Comparison of ENCODE assay signal across 19 cellular contexts in genomic region chr12:124318336-124319020, GRCh38. TPM values are rescaled to one million over a fixed set of nuclear protein-coding genes. Genes with fewer than 3 reads are reported as not detected.
A peak's percentile ranks its signal among the peaks of the same experiment; 100 is the strongest.
DNase-seq lines count a peak whose midpoint lies in the region; ATAC-seq and TF ChIP-seq lines count a peak whose summit lies in the region.
"Had no signal": no experiment of that assay in that cellular context is flagged by ENCODE, and none has a peak within 500 bp of the region (broad histone marks: within the 10 kb centered on the region; RNA-seq: fewer than 3 reads in every experiment).

No MANE protein-coding gene starts in this region.

- peak overlapping the region; percentile 63 for H3K27ac Mint-ChIP-seq in central memory CD8-positive, alpha-beta T cell (ENCODE audit: low read depth)
- no peak overlapping the region for H3K27ac Mint-ChIP-seq in CD14-positive monocyte
- H3K27ac Mint-ChIP-seq in activated CD4-positive, alpha-beta memory T cell treated with anti-CD3 and anti-CD28 coated beads for 36 hours, result no peak overlapping the region

- no peaks in the 10 kb centered on the region for H3K79me1 ChIP-seq in neuronal stem cell (ENCODE audit: low read depth, low read length)

- no peak for TF ChIP-seq CTCF in CD14-positive monocyte (IDR thresholded peaks at IDR 0.05)

- DNase-seq in NCI-H1417 (lab: John Stamatoyannopoulos, UW), result peak in 2 of 3 experiments; percentile 38 to 73
- DNase-seq in NCI-H1417 treated with DMSO at 0.1 percent for 48 hours (lab: John Stamatoyannopoulos, UW), result no peak
- DNase-seq in central memory CD8-positive, alpha-beta T cell (ENCODE audit: low spot score in 2 of 2), result no peak
- no peak for DNase-seq in neuronal stem cell (ENCODE audit: low spot score)
- no peak for DNase-seq in CD14-positive monocyte (ENCODE audit: low spot score)
- no peak for DNase-seq in activated CD4-positive, alpha-beta memory T cell treated with anti-CD3 and anti-CD28 coated beads for 36 hours
- DNase-seq: COR-L47; HCEC 1CT; NCI-H187; NCI-H2171 treated with DMSO at 0.1 percent for 48 hours; NCI-H510A; NK-92 treated with Interleukin-12 subunit alpha and Interleukin-12 subunit beta, amount 100 ng/mL, for 24 hours; PC-3 had no signal

- intact Hi-C loops in CD14-positive monocyte (cut with micrococcal nuclease), result no loop called here
- intact Hi-C loops in activated CD4-positive, alpha-beta memory T cell treated with anti-CD3 and anti-CD28 coated beads for 36 hours (cut with micrococcal nuclease), result no loop called here

- no peak overlapping the region for H3K4me3 Mint-ChIP-seq in central memory CD8-positive, alpha-beta T cell
- no peak overlapping the region for H3K4me3 Mint-ChIP-seq in CD14-positive monocyte
- H3K4me3 Mint-ChIP-seq in activated CD4-positive, alpha-beta memory T cell treated with anti-CD3 and anti-CD28 coated beads for 36 hours, result no peak overlapping the region

- no peak overlapping the region for H2BK15ac ChIP-seq in neuronal stem cell (ENCODE audit: low read length)

- peak overlapping the region; percentile 34 for H3K18ac ChIP-seq in neuronal stem cell (ENCODE audit: low read length)

- H3K9me3 ChIP-seq in HUES6 (ENCODE audit: control insufficient read depth, insufficient read depth, low read depth, low read length), result peaks cover 6% of the 10 kb centered on the region
- H3K9me3 ChIP-seq in neuronal stem cell (replicated peaks in 1 of 2; ENCODE audit: control insufficient read depth in 2 of 2, insufficient read depth in 1 of 2, low read depth in 1 of 2, low read length in 2 of 2), result peaks cover 4 to 13% of the 10 kb centered on the region in 2 donors

- H2BK5ac ChIP-seq in neuronal stem cell (ENCODE audit: low read length), result no peak overlapping the region

- peak overlapping the region; percentile 29 for H3K23ac ChIP-seq in neuronal stem cell (ENCODE audit: low read depth, low read length, poor library complexity)

- H3K4me2 ChIP-seq in neuronal stem cell (ENCODE audit: insufficient read depth, low read length, poor library complexity, severe bottlenecking), result no peak overlapping the region
- H3K4me2 ChIP-seq: BLaER1 treated with 17β-estradiol and CSF1 and Interleukin-3, amounts not matched to agents 10 nM and 100 nM had no signal

- no peak overlapping the region for H4K91ac ChIP-seq in neuronal stem cell (ENCODE audit: low read depth, low read length, poor library complexity)

- no peak overlapping the region for H3K14ac ChIP-seq in neuronal stem cell (ENCODE audit: low read length)

- CTCF ChIA-PET in activated CD4-positive, alpha-beta memory T cell treated with anti-CD3 and anti-CD28 coated beads for 36 hours (lab: Charles Lee), result interaction anchor here (2.2 kb wide), 1 partner anchor 282 kb away, joined by 8 read pairs; no protein-coding TSS in a partner anchor

- H3K4ac ChIP-seq in neuronal stem cell (ENCODE audit: low read length), result no peak overlapping the region

- H3K27me3 ChIP-seq in HUES6 (ENCODE audit: control insufficient read depth, insufficient read depth, low read length) (no peaks in the 10 kb centered on the region), neuronal stem cell (ENCODE audit: control insufficient read depth in 3 of 3, insufficient read depth in 3 of 3, low read depth in 1 of 3, low read length in 3 of 3) (no peaks in the 10 kb centered on the region)
- H3K27me3 ChIP-seq: BLaER1 treated with 17β-estradiol and CSF1 and Interleukin-3, amounts not matched to agents 10 nM and 100 nM had no signal

- no peak overlapping the region for H2BK120ac ChIP-seq in neuronal stem cell (ENCODE audit: low read depth, low read length)

- no peak overlapping the region for H3K27ac ChIP-seq in HUES6 (ENCODE audit: low read depth, low read length)
- H3K27ac ChIP-seq in neuronal stem cell (replicated peaks; ENCODE audit: low read length), result no peak overlapping the region
- H3K27ac ChIP-seq: BLaER1 treated with 17β-estradiol and CSF1 and Interleukin-3, amounts not matched to agents 10 nM and 100 nM had no signal

- no CpG with 5 or more reads among the region's 22 CpGs for WGBS in neuronal stem cell (ENCODE audit: extremely low coverage in 2 of 2, insufficient read length in 2 of 2, insufficient replicate concordance in 1 of 2), 2 donors

- no peak overlapping the region for H4K8ac ChIP-seq in neuronal stem cell (ENCODE audit: low read depth, low read length)

- H3K9me3 Mint-ChIP-seq in central memory CD8-positive, alpha-beta T cell, result no peaks in the 10 kb centered on the region
- H3K9me3 Mint-ChIP-seq in CD14-positive monocyte, result peaks cover under 1 to 10% (median 2%) of the 10 kb centered on the region in 7 donors
- H3K9me3 Mint-ChIP-seq in activated CD4-positive, alpha-beta memory T cell treated with anti-CD3 and anti-CD28 coated beads for 36 hours, result peaks cover 2% of the 10 kb centered on the region

- peaks cover 5% of the 10 kb centered on the region for H3K36me3 ChIP-seq in HUES6 (ENCODE audit: control insufficient read depth, insufficient read depth, low read length)
- peaks cover 3 to 5% of the 10 kb centered on the region in 2 donors for H3K36me3 ChIP-seq in neuronal stem cell (replicated peaks in 1 of 2; ENCODE audit: control insufficient read depth in 2 of 2, insufficient read depth in 2 of 2, low read length in 2 of 2)

- H3K4me1 Mint-ChIP-seq in central memory CD8-positive, alpha-beta T cell, result no peaks in the 10 kb centered on the region
- H3K4me1 Mint-ChIP-seq in CD14-positive monocyte, result peaks cover 2% of the 10 kb centered on the region
- no peaks in the 10 kb centered on the region for H3K4me1 Mint-ChIP-seq in activated CD4-positive, alpha-beta memory T cell treated with anti-CD3 and anti-CD28 coated beads for 36 hours (ENCODE audit: low read depth)

- no peaks in the 10 kb centered on the region for H3K27me3 Mint-ChIP-seq in central memory CD8-positive, alpha-beta T cell
- H3K27me3 Mint-ChIP-seq in CD14-positive monocyte (ENCODE audit: low read depth in 3 of 3), result peaks cover 2 to 8% (median 5%) of the 10 kb centered on the region in 3 donors
- no peaks in the 10 kb centered on the region for H3K27me3 Mint-ChIP-seq in activated CD4-positive, alpha-beta memory T cell treated with anti-CD3 and anti-CD28 coated beads for 36 hours

- H3K4me3 ChIP-seq in HUES6 (ENCODE audit: low read depth, low read length) (no peak overlapping the region), neuronal stem cell (ENCODE audit: low read length in 2 of 2) (no peak overlapping the region)
- H3K4me3 ChIP-seq: BLaER1 treated with 17β-estradiol and CSF1 and Interleukin-3, amounts not matched to agents 10 nM and 100 nM had no signal

- POLR2A ChIA-PET in activated CD4-positive, alpha-beta memory T cell treated with anti-CD3 and anti-CD28 coated beads for 36 hours (lab: Charles Lee), result no interaction called here

- H2BK12ac ChIP-seq in neuronal stem cell (ENCODE audit: low read length), result no peak overlapping the region

- H3K36me3 Mint-ChIP-seq in central memory CD8-positive, alpha-beta T cell (ENCODE audit: insufficient read depth), result peaks cover 16% of the 10 kb centered on the region
- H3K36me3 Mint-ChIP-seq in CD14-positive monocyte, result peaks cover under 1 to 2% of the 10 kb centered on the region in 2 donors
- H3K36me3 Mint-ChIP-seq in activated CD4-positive, alpha-beta memory T cell treated with anti-CD3 and anti-CD28 coated beads for 36 hours, result peaks cover 3% of the 10 kb centered on the region

- H3K4me1 ChIP-seq in HUES6 (ENCODE audit: control insufficient read depth, insufficient read depth, low read length) (peaks cover 42% of the 10 kb centered on the region), neuronal stem cell (ENCODE audit: control insufficient read depth in 2 of 2, insufficient read depth in 1 of 2, low read depth in 1 of 2, low read length in 2 of 2) (peaks cover 3 to 6% of the 10 kb centered on the region in 2 donors)

- peak overlapping the region; percentile 47 for H2AK5ac ChIP-seq in neuronal stem cell (ENCODE audit: low read depth, low read length)

- no peak for ATAC-seq in central memory CD8-positive, alpha-beta T cell (replicated peaks; ENCODE audit: extremely low read depth, poor library complexity, severe bottlenecking)
- ATAC-seq in GM18517 (IDR thresholded peaks at IDR 0.05; ENCODE audit: unreplicated experiment), result no peak
- ATAC-seq: PC-3 had no signal

- no peak overlapping the region for H2AFZ ChIP-seq in neuronal stem cell (ENCODE audit: low read length)

- H3K9ac ChIP-seq in HUES6 (ENCODE audit: low read length), result peak overlapping the region; percentile 1
- no peak overlapping the region for H3K9ac ChIP-seq in neuronal stem cell (ENCODE audit: low read depth, low read length, poor library complexity)
- H3K9ac ChIP-seq: BLaER1 treated with 17β-estradiol and CSF1 and Interleukin-3, amounts not matched to agents 10 nM and 100 nM had no signal

RNA-seq across cellular contexts. Expression of gene RFLNA, which starts 23.6 kb away (rescaled TPM):
- 1.5 TPM for polyA plus RNA-seq in neuronal stem cell (2013, experiment 1 of 2)
- polyA plus RNA-seq in neuronal stem cell (2013, experiment 2 of 2), result 2.0 TPM
- not detected for polyA plus RNA-seq in CD14-positive monocyte
- total RNA-seq in activated CD4-positive, alpha-beta memory T cell treated with anti-CD3 and anti-CD28 coated beads for 36 hours, result not detected
- total RNA-seq: A172, HT1080, PC-3, SK-MEL-5 had no signal

Comparison
In these comparisons a context has a peak if more than half of its experiments do, and no peak if none do; other contexts are left out.
1. DNase-seq: peak in NCI-H1417 (2 of 3); none in NCI-H1417 treated with DMSO at 0.1 percent for 48 hours (single experiment), central memory CD8-positive, alpha-beta T cell (0 of 2), neuronal stem cell (single experiment), CD14-positive monocyte (single experiment) and activated CD4-positive, alpha-beta memory T cell treated with anti-CD3 and anti-CD28 coated beads for 36 hours (single experiment).